In genomic region chr11:100586346-100587101, GRCh38 we compare ENCODE assay signal across 16 cellular contexts.
"Had no signal": no experiment of that assay in that cellular context is flagged by ENCODE, and none has a peak within 500 bp of the region (broad histone marks: within the 10 kb centered on the region; RNA-seq: fewer than 3 reads in every experiment).

No MANE protein-coding gene starts in this region.

- H3K27me3 ChIP-seq: gastroesophageal sphincter, hepatocyte, testis, transverse colon had no signal

- H3K4me3 ChIP-seq: gastroesophageal sphincter, hepatocyte, testis, transverse colon had no signal

- DNase-seq: cortex of kidney; erythroblast; glutamatergic neuron; kidney; left cardiac atrium; mammary epithelial cell; natural killer cell; posterior cingulate gyrus; stimulated activated CD4-positive, alpha-beta T cell treated with anti-CD3 and anti-CD28 coated beads, Interleukin-15, amount 100 ng/mL, for 24 hours; stimulated activated CD4-positive, alpha-beta T cell treated with anti-CD3 and anti-CD28 coated beads, Interleukin-1b, Interleukin-23, amount 100 ng/mL, for 48 hours; stimulated activated CD4-positive, alpha-beta T cell treated with anti-CD3 and anti-CD28 coated beads, Interleukin-4, amount 100 ng/mL, for 24 hours; testis; transverse colon had no signal

- H3K9me3 ChIP-seq: gastroesophageal sphincter, testis, transverse colon had no signal

- H3K4me1 ChIP-seq: testis, transverse colon had no signal

- H3K36me3 ChIP-seq: gastroesophageal sphincter, transverse colon had no signal

- ATAC-seq: natural killer cell; stimulated activated memory B cell treated with anti-CD40 and anti-IgM and Interleukin-4, amounts not matched to agents 10 μg/mL and 1 μg/mL and 100 μg/mL, for 72 hours had no signal

- H3K27ac ChIP-seq: hepatocyte, testis, transverse colon had no signal
